Comparison of ENCODE assay signal across 1 cellular context in the genomic region with DNA sequence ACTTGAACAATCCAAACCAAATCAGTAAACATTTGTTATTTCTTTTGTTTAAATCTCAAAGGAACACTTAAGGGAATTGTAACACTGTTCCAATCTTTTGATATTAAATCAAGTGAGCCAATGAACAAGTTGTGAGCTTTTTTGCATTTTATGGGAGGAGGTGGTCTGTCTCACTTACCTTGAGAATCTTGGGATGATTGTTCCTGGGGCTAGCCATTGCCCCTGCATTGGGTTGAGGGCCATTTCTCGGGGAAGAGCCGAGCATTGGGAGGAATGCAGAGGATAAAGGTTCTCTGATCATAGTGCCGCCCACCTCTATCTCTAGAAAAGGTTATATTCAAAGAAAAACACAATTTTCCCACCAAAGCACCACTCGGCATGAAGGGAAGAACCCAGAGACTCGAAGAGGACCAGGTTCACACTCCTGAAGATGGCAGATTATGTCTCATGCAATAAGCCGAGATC.
TF ChIP-seq lines count a peak whose summit lies in the region.

No MANE protein-coding gene starts in this region.

TF ChIP-seq in K562, 482 proteins besides CTCF, POLR2A, EP300 and RAD21:
- TF ChIP-seq XRCC4 (IDR thresholded peaks at IDR 0.05; ENCODE audit: extremely low read depth, insufficient read depth, insufficient read length) (no peak), ZNF316 (IDR thresholded peaks at IDR 0.05) (no peak), ZNF444 (CRISPR knock-in tag; IDR thresholded peaks at IDR 0.05) (no peak), SOX6 (IDR thresholded peaks at IDR 0.05) (no peak), ETV5 (CRISPR knock-in tag; IDR thresholded peaks at IDR 0.05; ENCODE audit: low read depth) (no peak)
